9 cellular contexts compared by ENCODE assay signal in the genomic region with DNA sequence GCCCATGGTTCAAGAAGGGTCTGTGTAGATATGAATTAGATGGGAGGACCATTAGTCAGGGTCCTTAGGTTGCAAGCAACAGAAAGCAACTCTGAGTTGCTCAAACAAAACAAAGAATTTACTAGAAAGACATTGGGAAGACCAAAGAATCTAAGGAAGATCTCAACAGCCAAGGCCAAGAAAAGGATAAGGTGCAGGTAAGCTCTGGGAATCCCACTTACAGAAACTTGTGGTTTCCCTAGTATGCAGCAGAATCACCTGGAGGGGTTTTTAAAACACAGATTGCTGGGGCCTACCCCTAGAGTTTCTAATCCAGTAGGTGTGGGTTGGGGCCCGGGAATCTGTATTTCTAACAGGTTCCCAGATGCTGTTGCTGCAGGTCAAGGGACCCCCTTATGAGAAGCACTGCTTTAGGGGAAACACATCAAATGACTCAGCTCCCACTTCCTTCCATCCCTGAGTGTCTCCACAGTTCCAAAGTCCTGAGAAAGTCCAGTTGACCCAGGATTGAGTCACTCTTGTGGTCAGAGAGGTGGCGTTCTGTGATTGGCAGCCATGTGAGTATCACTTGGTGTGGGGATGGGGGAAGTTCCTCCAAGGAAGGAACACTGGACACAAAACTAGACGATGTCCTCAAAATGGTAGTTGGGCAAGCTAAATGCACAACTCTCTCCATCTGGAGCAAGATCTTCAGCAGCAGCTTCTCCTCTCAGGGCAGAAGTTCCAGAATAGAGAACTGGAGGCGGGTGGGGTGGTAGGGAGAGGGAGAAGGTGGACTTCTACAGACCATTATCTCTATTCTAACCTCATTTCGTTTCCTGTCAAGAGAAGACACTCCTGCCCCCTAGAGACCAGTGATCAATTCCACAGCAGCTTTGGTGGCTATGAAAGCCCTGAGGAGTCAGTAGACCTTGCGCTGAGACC. TPM values are rescaled to one million over a fixed set of nuclear protein-coding genes. Genes with fewer than 3 reads are reported as not detected.
DNase-seq lines count a peak whose midpoint lies in the region; ATAC-seq and TF ChIP-seq lines count a peak whose summit lies in the region.
"Had no signal": no experiment of that assay in that cellular context is flagged by ENCODE, and none has a peak within 500 bp of the region (broad histone marks: within the 10 kb centered on the region; RNA-seq: fewer than 3 reads in every experiment).

No MANE protein-coding gene starts in this region.

- CTCF ChIA-PET in HCT116 (lab: Charles Lee), result interaction anchor here (1.0 to 2.1 kb wide), 2 partner anchors 21 to 44 kb away, joined by 3 to 9 read pairs; no protein-coding TSS in a partner anchor

- 85% methylated on average over 6 of the region's 6 CpGs for WGBS in prostate gland

- TF ChIP-seq CTCF in HCT116 (IDR thresholded peaks at IDR 0.05 in 2 of 3, conservative IDR thresholded peaks at IDR 0.05 in 1 of 3; ENCODE audit: borderline replicate concordance in 1 of 3, insufficient read depth in 1 of 3, low read depth in 2 of 3, low read length in 2 of 3), result peak; percentile 19 to 60 (median 58); a peak in 4 of 6 replicates
- no peak for TF ChIP-seq CTCF in prostate gland (IDR thresholded peaks at IDR 0.05)

- H3K4me3 ChIP-seq in HCT116 (replicated peaks in 1 of 2; ENCODE audit: low read depth in 1 of 2, low read length in 2 of 2), result peak overlapping the region in 1 of 2 experiments; percentile 5; a peak in 1 of 4 replicates
- no peak overlapping the region for H3K4me3 ChIP-seq in prostate gland
- H3K4me3 ChIP-seq: psoas muscle had no signal

- peak overlapping the region; percentile 87 for H2AFZ ChIP-seq in HCT116 (ENCODE audit: low read depth, low read length, poor library complexity, severe bottlenecking)

- POLR2A ChIA-PET in HCT116 (lab: Charles Lee), result no interaction called here

- no peaks in the 10 kb centered on the region for H3K79me2 ChIP-seq in HCT116 (ENCODE audit: insufficient read depth, low read length)

- no peak overlapping the region for H3K27ac ChIP-seq in HCT116 (ENCODE audit: low read depth, low read length)
- no peak overlapping the region for H3K27ac ChIP-seq in prostate gland
- H3K27ac ChIP-seq: psoas muscle had no signal

- H3K4me2 ChIP-seq in HCT116 (ENCODE audit: low read length), result peak overlapping the region; percentile 51

- TF ChIP-seq POLR2A in HCT116 (IDR thresholded peaks at IDR 0.05; ENCODE audit: borderline replicate concordance, extremely low read depth, insufficient read depth, insufficient read length), result no peak
- no peak for TF ChIP-seq POLR2A in prostate gland (IDR thresholded peaks at IDR 0.05)

- no peak overlapping the region for H3K9ac ChIP-seq in HCT116 (ENCODE audit: low read length)

- intact Hi-C loops in HCT116 (cut with micrococcal nuclease) (no loop called here), prostate gland (cut with DNase I) (no loop called here)

- TF ChIP-seq RAD21 in HCT116 (IDR thresholded peaks at IDR 0.05; ENCODE audit: low read depth), result peak; percentile 48

- BruUV-seq in HCT116 (replicated peaks; lab: Mats Ljungman, UMichigan), result no TSS peak

- RAD21 ChIA-PET in HCT116 (lab: Charles Lee; ENCODE audit: low non-redundant PET in 1 of 2, low total read pairs in 2 of 2, uncharacterized antibody in 2 of 2, unreplicated experiment in 2 of 2), result no interaction called here

- peak; percentile 94 for ATAC-seq in HCT116
- no peak for ATAC-seq in GM21528 (IDR thresholded peaks at IDR 0.05; ENCODE audit: low FRiP score, unreplicated experiment)

- no peaks in the 10 kb centered on the region for H3K9me2 ChIP-seq in HCT116 (ENCODE audit: insufficient read depth)

- no peaks in the 10 kb centered on the region for H4K20me1 ChIP-seq in HCT116 (ENCODE audit: insufficient read depth)

- DNase-seq in AG08396 (ENCODE audit: low spot score) (peak; percentile 63), HCT116 (ENCODE audit: low read depth, low spot score) (peak; percentile 26), T1000 (lab: John Stamatoyannopoulos, UW) (peak; percentile 48), iPS-NIHi7 (ENCODE audit: extremely low spot score) (peak; percentile 53), prostate gland (ENCODE audit: low spot score) (no peak), retina (no peak)
- DNase-seq in effector CD4-positive, alpha-beta T cell, result no peak
- DNase-seq: psoas muscle had no signal

- H3K36me3 ChIP-seq in HCT116 (ENCODE audit: control insufficient read depth in 1 of 2, insufficient read depth in 2 of 2, low read length in 2 of 2), result no peaks in the 10 kb centered on the region
- H3K36me3 ChIP-seq in prostate gland, result no peaks in the 10 kb centered on the region

- H3K4me1 ChIP-seq in HCT116 (ENCODE audit: control insufficient read depth in 1 of 2, insufficient read depth in 2 of 2, low read length in 2 of 2) (peaks cover 0 to 11% of the 10 kb centered on the region in 2 experiments; a peak in 2 of 4 replicates), prostate gland (replicated peaks) (no peaks in the 10 kb centered on the region)
- H3K4me1 ChIP-seq: psoas muscle had no signal

- H3K9me3 ChIP-seq in HCT116 (ENCODE audit: control insufficient read depth in 1 of 2, insufficient read depth in 1 of 2, low read depth in 1 of 2, low read length in 2 of 2), result no peaks in the 10 kb centered on the region
- no peaks in the 10 kb centered on the region for H3K9me3 ChIP-seq in prostate gland
- H3K9me3 ChIP-seq: psoas muscle had no signal

- H3K27me3 ChIP-seq in HCT116 (ENCODE audit: insufficient read depth, low read length), result no peaks in the 10 kb centered on the region
- no peaks in the 10 kb centered on the region for H3K27me3 ChIP-seq in prostate gland (replicated peaks; ENCODE audit: insufficient read depth)

TF ChIP-seq in HCT116, 20 proteins besides CTCF, POLR2A, EP300 and RAD21:
- TF ChIP-seq SP1 (IDR thresholded peaks at IDR 0.05; ENCODE audit: low read depth) (peak; percentile 26), ZFX (IDR thresholded peaks at IDR 0.05) (no peak), FOSL1 (IDR thresholded peaks at IDR 0.05; ENCODE audit: low read depth) (0 out of 2 replicates have a peak, but pooled peaks have one; percentile 21), SIN3A (IDR thresholded peaks at IDR 0.05; ENCODE audit: low read depth) (no peak)

RNA-seq across cellular contexts. Expression of a gene that starts 24.2 kb away (rescaled TPM):
- total RNA-seq in HCT116 (2021; ENCODE audit: unreplicated experiment), result 25.9 TPM
- 10.4 TPM in 2 replicates for polyA plus RNA-seq in HCT116 (2012)
- 10 to 100 TPM; 16.7 to 19.4 TPM for total RNA-seq in prostate gland

Comparison
In these comparisons a context has a peak if more than half of its experiments do, and no peak if none do; other contexts are left out.
1. DNase-seq: peak in AG08396 (single experiment), HCT116 (single experiment), T1000 (single experiment) and iPS-NIHi7 (single experiment); none in prostate gland (single experiment), retina (single experiment) and effector CD4-positive, alpha-beta T cell (single experiment).
2. CTCF ChIP-seq: peak in HCT116 (3 of 3); none in prostate gland (0 of 4).